22 cellular contexts compared by ENCODE assay signal in genomic region chr2:46909153-46909552, GRCh38. TPM values are rescaled to one million over a fixed set of nuclear protein-coding genes. Genes with fewer than 3 reads are reported as not detected.
A peak's percentile ranks its signal among the peaks of the same experiment; 100 is the strongest.
DNase-seq lines count a peak whose midpoint lies in the region; ATAC-seq, FAIRE-seq and TF ChIP-seq lines count a peak whose summit lies in the region.
"Had no signal": no experiment of that assay in that cellular context is flagged by ENCODE, and none has a peak within 500 bp of the region (broad histone marks: within the 10 kb centered on the region; RNA-seq: fewer than 3 reads in every experiment).

No MANE protein-coding gene starts in this region.

- H3K27me3 Mint-ChIP-seq in HFFc6 (ENCODE audit: insufficient read depth): peaks cover 2% of the 10 kb centered on the region
- H3K27me3 Mint-ChIP-seq: naive B cell; progenitor cell of endocrine pancreas; stimulated activated naive CD8-positive, alpha-beta T cell treated with anti-CD3 and anti-CD28 coated beads, Interleukin-15, amount 100 ng/mL, for 72 hours; type B pancreatic cell had no signal

- H3K79me2 ChIP-seq in keratinocyte (ENCODE audit: control insufficient read depth, insufficient read depth, low read length): peaks cover 65% of the 10 kb centered on the region

- H3K27ac Mint-ChIP-seq in HFFc6: peak overlapping the region; percentile 86
- H3K27ac Mint-ChIP-seq: progenitor cell of endocrine pancreas had no signal

- H3K9ac ChIP-seq in keratinocyte (ENCODE audit: control insufficient read depth, extremely low read depth, insufficient read depth, low read length) (no peak overlapping the region), skeletal muscle tissue (ENCODE audit: low read depth in 1 of 3, low read length in 3 of 3) (peak overlapping the region in 1 of 3 donors; percentile 40)

- peaks cover 32% of the 10 kb centered on the region for H4K20me1 ChIP-seq in keratinocyte (ENCODE audit: control insufficient read depth, extremely low read depth, insufficient read depth, low read length)

- no peak for DNase-seq in HFFc6
- no peak for DNase-seq in RWPE2 (ENCODE audit: low spot score)
- DNase-seq in keratinocyte (ENCODE audit: low read depth, low spot score): no peak
- DNase-seq in nucleus accumbens (lab: John Stamatoyannopoulos, UW): no peak
- DNase-seq in NOMO-1 (lab: John Stamatoyannopoulos, UW; ENCODE audit: unreplicated experiment in 2 of 2): no peak
- no peak for DNase-seq in NCI-H774 (lab: John Stamatoyannopoulos, UW)
- DNase-seq: BE2C, Caco-2, foreskin melanocyte, hippocampal formation, naive B cell, NCI-H146, NCI-H524 treated with DMSO at 0.1 percent for 48 hours had no signal

- H3K4me3 ChIP-seq in RWPE2 (ENCODE audit: severe bottlenecking) (no peak overlapping the region), keratinocyte (ENCODE audit: control insufficient read depth in 2 of 3, extremely low read depth in 1 of 3, insufficient read depth in 2 of 3, low read depth in 1 of 3, low read length in 3 of 3) (no peak overlapping the region), skeletal muscle tissue (ENCODE audit: low read length in 3 of 3) (no peak overlapping the region)

- ATAC-seq in RWPE2 (ENCODE audit: low read depth): no peak
- ATAC-seq: Right ventricle myocardium inferior had no signal

- no peaks in the 10 kb centered on the region for H3K9me3 Mint-ChIP-seq in HFFc6
- H3K9me3 Mint-ChIP-seq: activated naive CD4-positive, alpha-beta T cell treated with anti-CD3 and anti-CD28 coated beads, Interleukin-2, amount 50 U/mL, for 72 hours; activated T-helper 1 cell treated with anti-CD3 and anti-CD28 coated beads, Interleukin-12 subunit alpha, Interleukin-12 subunit beta, Interleukin-2, Interleukin-4 antibody, amounts not matched to agents 30 ng/mL and 10 ng/mL and 1 ng/mL, durations not matched to agents 14 hours and 24 hours and 36 hours; naive B cell; stimulated activated naive CD8-positive, alpha-beta T cell treated with anti-CD3 and anti-CD28 coated beads, Interleukin-15, amount 100 ng/mL, for 72 hours; type B pancreatic cell had no signal

- peak overlapping the region; percentile 51 for H3K27ac ChIP-seq in RWPE2 (ENCODE audit: poor library complexity, severe bottlenecking)
- peak overlapping the region; percentile 49 for H3K27ac ChIP-seq in keratinocyte (ENCODE audit: control insufficient read depth, insufficient read depth, low read length)
- H3K27ac ChIP-seq in skeletal muscle tissue (ENCODE audit: low read depth, low read length): peak overlapping the region; percentile 51

- no peak for FAIRE-seq in keratinocyte (lab: Jason Lieb, UNC)
- FAIRE-seq: small intestine, TTC549 had no signal

- H3K4me3 Mint-ChIP-seq in HFFc6: peak overlapping the region; percentile 36; the same call in 1 of the 2 replicates

- H3K4me1 Mint-ChIP-seq in HFFc6 (ENCODE audit: low read depth): peaks cover 45% of the 10 kb centered on the region

- no peak for TF ChIP-seq CTCF in HFFc6 (IDR thresholded peaks at IDR 0.05)
- no peak for TF ChIP-seq CTCF in RWPE2 (IDR thresholded peaks at IDR 0.05; ENCODE audit: poor library complexity, severe bottlenecking)
- no peak for TF ChIP-seq CTCF in keratinocyte (optimal IDR thresholded peaks at IDR 0.05 in 1 of 3, IDR thresholded peaks at IDR 0.05 in 1 of 3, conservative IDR thresholded peaks at IDR 0.05 in 1 of 3; ENCODE audit: extremely low read depth in 1 of 3, insufficient read depth in 2 of 3, low read length in 3 of 3)

- peaks cover 17% of the 10 kb centered on the region for H3K9me1 ChIP-seq in keratinocyte (ENCODE audit: control insufficient read depth, extremely low read depth, insufficient read depth, low read length)

- H3K36me3 Mint-ChIP-seq in HFFc6 (ENCODE audit: low read depth): peaks cover 82% of the 10 kb centered on the region

- dilution Hi-C loops in keratinocyte (cut with MboI; ENCODE audit: extremely low pct_ligation_motif_present, low sequenced_read_pairs): no loop called here

- H3K27me3 ChIP-seq in RWPE2 (ENCODE audit: insufficient read depth, poor library complexity, severe bottlenecking): no peaks in the 10 kb centered on the region
- no peaks in the 10 kb centered on the region for H3K27me3 ChIP-seq in keratinocyte (ENCODE audit: control insufficient read depth, extremely low read depth, insufficient read depth, low read length)
- H3K27me3 ChIP-seq in skeletal muscle tissue (ENCODE audit: control insufficient read depth in 3 of 3, insufficient read depth in 3 of 3, low read length in 3 of 3): no peaks in the 10 kb centered on the region
- H3K27me3 ChIP-seq: BE2C had no signal

- H3K36me3 ChIP-seq in RWPE2 (ENCODE audit: low read depth): peaks cover 92% of the 10 kb centered on the region
- peaks cover 38 to 48% of the 10 kb centered on the region in 2 experiments for H3K36me3 ChIP-seq in keratinocyte (ENCODE audit: control insufficient read depth in 2 of 2, extremely low read depth in 1 of 2, insufficient read depth in 2 of 2, low read length in 2 of 2)
- peaks cover 27 to 54% (median 47%) of the 10 kb centered on the region in 3 donors for H3K36me3 ChIP-seq in skeletal muscle tissue (ENCODE audit: control insufficient read depth in 3 of 3, insufficient read depth in 3 of 3, low read length in 3 of 3)

- no peak overlapping the region for H2AFZ ChIP-seq in keratinocyte (ENCODE audit: control insufficient read depth, low read length)

- H3K9me3 ChIP-seq in RWPE2 (ENCODE audit: severe bottlenecking): no peaks in the 10 kb centered on the region
- no peaks in the 10 kb centered on the region for H3K9me3 ChIP-seq in keratinocyte (ENCODE audit: control insufficient read depth, low read depth, low read length)
- no peaks in the 10 kb centered on the region for H3K9me3 ChIP-seq in skeletal muscle tissue (ENCODE audit: control insufficient read depth in 3 of 3, low read length in 3 of 3)
- H3K9me3 ChIP-seq: BE2C, Caco-2 had no signal

- H3K4me1 ChIP-seq in RWPE2 (ENCODE audit: insufficient read depth, poor library complexity, severe bottlenecking): peaks cover 30% of the 10 kb centered on the region
- peaks cover 28% of the 10 kb centered on the region for H3K4me1 ChIP-seq in keratinocyte (ENCODE audit: control insufficient read depth, extremely low read depth, insufficient read depth, low read length)
- peaks cover 33 to 39% (median 35%) of the 10 kb centered on the region in 3 donors for H3K4me1 ChIP-seq in skeletal muscle tissue (ENCODE audit: control insufficient read depth in 3 of 3, insufficient read depth in 3 of 3, low read length in 3 of 3)
- H3K4me1 ChIP-seq: BE2C had no signal

- H3K4me2 ChIP-seq in keratinocyte (ENCODE audit: control insufficient read depth, extremely low read depth, insufficient read depth, low read depth, low read length): peak overlapping the region; percentile 62

RNA-seq across cellular contexts. Expression of gene MCFD2, which starts 6.5 kb away (rescaled TPM):
- 100 to 1,000 TPM; 379 to 441 (median 410) TPM for total RNA-seq in HFFc6 (2021; fragmentation: NEBNext Ultra II Directional; extraction: Animal tissue kit (Norgen Biotek cat#: 25700))
- polyA plus RNA-seq in keratinocyte: 77.7 to 132 TPM (median 79.3 TPM) in 3 replicates
- 37.1 TPM for polyA plus RNA-seq in keratinocyte (2011; ENCODE audit: low read depth)
- polyA plus RNA-seq in keratinocyte (2011; cell fraction: cytosol; rRNA removed): 47.2 and 86.9 TPM in 2 replicates
- 66.7 and 79.6 TPM in 2 replicates for polyA plus RNA-seq in keratinocyte (2011; cell fraction: nucleus; rRNA removed)
- polyA plus RNA-seq in keratinocyte (2012; ENCODE audit: low replicate concordance): 32.9 and 72.5 TPM in 2 replicates
- polyA minus RNA-seq in keratinocyte: 67.9 to 134 TPM (median 90.8 TPM) in 3 replicates
- 61.0 TPM for polyA minus RNA-seq in keratinocyte (2011; cell fraction: cytosol; rRNA and poly(A)+ RNA removed)
- polyA minus RNA-seq in keratinocyte (2011; cell fraction: nucleus; rRNA and poly(A)+ RNA removed): 59.9 and 90.0 TPM in 2 replicates
- 36.0 TPM for total RNA-seq in skeletal muscle tissue

RNA-seq across cellular contexts. Expression of gene TTC7A, which starts 31.9 kb away (rescaled TPM):
- total RNA-seq in HFFc6 (2021; fragmentation: NEBNext Ultra II Directional; extraction: Animal tissue kit (Norgen Biotek cat#: 25700)): 10 to 100 TPM; 17.6 to 27.7 (median 23.2) TPM
- polyA plus RNA-seq in keratinocyte: 5.7 to 10.8 TPM (median 7.0 TPM) in 3 replicates
- 10.1 TPM for polyA plus RNA-seq in keratinocyte (2011; ENCODE audit: low read depth)
- polyA plus RNA-seq in keratinocyte (2011; cell fraction: cytosol; rRNA removed): 6.1 and 8.7 TPM in 2 replicates
- polyA plus RNA-seq in keratinocyte (2011; cell fraction: nucleus; rRNA removed): 13.1 and 13.4 TPM in 2 replicates
- polyA plus RNA-seq in keratinocyte (2012; ENCODE audit: low replicate concordance): 9.0 and 13.7 TPM in 2 replicates
- 8.7 to 59.2 TPM (median 14.6 TPM) in 3 replicates for polyA minus RNA-seq in keratinocyte
- 7.5 TPM for polyA minus RNA-seq in keratinocyte (2011; cell fraction: cytosol; rRNA and poly(A)+ RNA removed)
- polyA minus RNA-seq in keratinocyte (2011; cell fraction: nucleus; rRNA and poly(A)+ RNA removed): 13.5 TPM in 2 replicates
- 5.7 TPM for total RNA-seq in skeletal muscle tissue

Comparison
In these comparisons a context has a peak if more than half of its experiments do, and no peak if none do; other contexts are left out.
1. RNA of gene MCFD2, which starts 6.5 kb away (total RNA-seq): 379 to 441 TPM in HFFc6; 36.0 TPM in skeletal muscle tissue (single experiment); every median in the first group is over 10 times any median in the second.
2. Peak in every context shown above with its lines, with median percentiles within 50 percentile points of each other: H3K27ac ChIP-seq.